8 cellular contexts compared by ENCODE assay signal in the genomic region with DNA sequence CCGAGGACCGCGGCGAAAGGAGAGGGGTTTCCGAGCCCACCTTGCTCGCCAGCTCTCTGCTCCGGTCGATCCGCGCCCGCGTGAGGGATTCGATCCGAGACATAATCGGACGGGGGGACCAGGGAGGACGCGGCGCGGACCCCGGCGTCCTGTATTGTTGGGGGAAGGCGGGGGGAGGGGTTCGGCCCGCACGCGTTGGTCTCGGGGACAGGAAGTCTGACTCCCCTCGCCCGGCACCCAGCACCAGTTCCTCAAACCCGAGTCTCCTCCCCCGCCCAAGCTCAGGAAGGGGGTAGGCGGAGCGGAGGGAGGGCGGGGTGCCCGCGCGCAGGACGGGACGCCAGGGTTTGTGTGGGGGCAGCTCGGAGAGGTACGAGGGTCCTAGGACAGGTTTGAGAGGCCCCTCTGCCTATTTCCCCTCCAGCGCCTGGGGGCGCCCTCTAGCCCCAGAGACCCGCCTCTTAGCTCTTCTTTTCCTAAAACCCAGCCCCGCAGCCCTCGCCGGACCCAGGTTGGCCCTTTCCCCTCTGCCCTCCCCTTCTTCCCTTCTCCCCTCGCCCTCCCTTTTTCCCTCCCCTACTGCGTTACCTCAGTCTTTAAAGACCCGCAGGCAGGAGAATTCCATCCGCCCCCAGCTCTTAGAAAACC. TPM values are rescaled to one million over a fixed set of nuclear protein-coding genes. Genes with fewer than 3 reads are reported as not detected.
A peak's percentile ranks its signal among the peaks of the same experiment; 100 is the strongest.
DNase-seq lines count a peak whose midpoint lies in the region; ATAC-seq and TF ChIP-seq lines count a peak whose summit lies in the region.

A gene (minus strand): TSS at position 223 of the 648 bp plus-strand sequence. CDS start 120 bp downstream, at position 103.

- WGBS in endodermal cell (ENCODE audit: insufficient coverage in 1 of 2, insufficient read length in 1 of 2), 2 experiments, result 0 to 7% methylated on average over 3 to 51 of the region's 52 CpGs

- H3K4me1 Mint-ChIP-seq in endodermal cell, result peaks cover 58% of the 10 kb centered on the region

- H3K27me3 Mint-ChIP-seq in endodermal cell (ENCODE audit: insufficient read depth), result peaks cover 1% of the 10 kb centered on the region

- no peaks in the 10 kb centered on the region for H3K27me3 ChIP-seq in endodermal cell (ENCODE audit: control insufficient read depth, insufficient read depth, low read length, poor library complexity, severe bottlenecking)

- peak within 1 kb of the TSS; percentile 93 for H3K4me3 ChIP-seq in endodermal cell (ENCODE audit: low read length)

- peak within 1 kb of the TSS; percentile 79 for H3K9ac ChIP-seq in endodermal cell (ENCODE audit: extremely low read depth, low read length, poor library complexity, severe bottlenecking)

- H3K9me3 Mint-ChIP-seq in endodermal cell, result no peaks in the 10 kb centered on the region

- DNase-seq in NCI-H2029 (lab: John Stamatoyannopoulos, UW), result peak; percentile 36
- DNase-seq in NCI-H2029 treated with DMSO at 0.1 percent for 48 hours (lab: John Stamatoyannopoulos, UW), result no peak
- DNase-seq in NOMO-1 treated with dmso at 0.1 percent for 144 hours (lab: John Stamatoyannopoulos, UW; ENCODE audit: unreplicated experiment), result peak; percentile 98
- peak; percentile 71 to 78 (median 75) for DNase-seq in activated CD8-positive, alpha-beta memory T cell treated with anti-CD3 and anti-CD28 coated beads for 48 hours (ENCODE audit: low read depth in 2 of 3, low spot score in 2 of 3)
- DNase-seq in endodermal cell, result peak; percentile 94
- DNase-seq in midbrain (lab: John Stamatoyannopoulos, UW), result peak; percentile 60
- DNase-seq in stimulated activated CD8-positive, alpha-beta memory T cell treated with anti-CD3 and anti-CD28 coated beads, Interleukin-15, amount 100 ng/mL, for 48 hours (ENCODE audit: low read depth in 2 of 2), result peak; percentile 80 to 85

- H3K4me3 Mint-ChIP-seq in endodermal cell, result peak within 1 kb of the TSS; percentile 96

- H3K9me3 ChIP-seq in endodermal cell (ENCODE audit: control insufficient read depth, low read length), result no peaks in the 10 kb centered on the region

- peaks cover 13% of the 10 kb centered on the region for H3K36me3 ChIP-seq in endodermal cell (ENCODE audit: control insufficient read depth, insufficient read depth, low read length)

- H3K36me3 Mint-ChIP-seq in endodermal cell (ENCODE audit: low read depth), result peaks cover 4% of the 10 kb centered on the region

- H3K27ac Mint-ChIP-seq in endodermal cell, result peak within 1 kb of the TSS; percentile 94

- peak within 1 kb of the TSS; percentile 83 for H3K27ac ChIP-seq in endodermal cell (ENCODE audit: low read depth, low read length)

- TF ChIP-seq CTCF in endodermal cell (conservative IDR thresholded peaks at IDR 0.05), result peak; percentile 76

- H3K4me1 ChIP-seq in endodermal cell (ENCODE audit: control insufficient read depth, insufficient read depth, low read length), result peaks cover 28% of the 10 kb centered on the region

- peak; percentile 48 for ATAC-seq in HG03175 (IDR thresholded peaks at IDR 0.05; ENCODE audit: unreplicated experiment)

RNA-seq across cellular contexts. Expression of the gene that starts here (rescaled TPM):
- 100 to 1,000 TPM; 134 to 147 TPM for total RNA-seq in endodermal cell
- 80.1 TPM for polyA plus RNA-seq in endodermal cell (2013, experiment 1 of 2)
- 71.9 TPM for polyA plus RNA-seq in endodermal cell (2013, experiment 2 of 2)
